10 cellular contexts compared by ENCODE assay signal in the genomic region with DNA sequence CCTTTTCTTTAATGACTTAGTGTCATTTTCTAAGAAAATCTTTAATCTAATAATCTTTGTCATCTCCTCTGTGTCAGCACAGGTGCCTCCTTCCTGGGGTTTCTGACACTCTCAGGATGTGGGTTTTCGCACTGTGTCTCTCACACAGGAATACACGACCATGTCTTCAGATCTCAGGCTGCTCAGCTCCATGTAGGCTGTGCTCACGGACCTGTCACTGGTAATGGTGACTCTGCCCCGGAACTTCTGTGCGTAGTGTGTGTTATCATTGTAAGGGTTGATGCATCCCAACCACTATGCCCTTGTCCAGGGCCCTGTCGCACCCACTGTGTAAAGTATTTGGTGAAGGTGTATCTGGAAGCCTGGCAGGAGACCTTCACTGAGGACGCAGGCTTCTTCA.
DNase-seq lines count a peak whose midpoint lies in the region; ATAC-seq and TF ChIP-seq lines count a peak whose summit lies in the region.
"Had no signal": no experiment of that assay in that cellular context is flagged by ENCODE, and none has a peak within 500 bp of the region (broad histone marks: within the 10 kb centered on the region; RNA-seq: fewer than 3 reads in every experiment).

No MANE protein-coding gene starts in this region.

- POLR2A ChIA-PET in naive thymus-derived CD4-positive, alpha-beta T cell (lab: Charles Lee): no interaction called here

- TF ChIP-seq CTCF in psoas muscle (IDR thresholded peaks at IDR 0.05) (no peak), endothelial cell (IDR thresholded peaks at IDR 0.05; ENCODE audit: unreplicated experiment) (no peak)

- H3K9me3 ChIP-seq in naive thymus-derived CD4-positive, alpha-beta T cell (ENCODE audit: control insufficient read depth in 2 of 3, low read length in 3 of 3): no peaks in the 10 kb centered on the region
- H3K9me3 ChIP-seq in psoas muscle: no peaks in the 10 kb centered on the region
- H3K9me3 ChIP-seq: breast epithelium had no signal

- H3K4me1 ChIP-seq in naive thymus-derived CD4-positive, alpha-beta T cell (ENCODE audit: control insufficient read depth in 2 of 2, insufficient read depth in 2 of 2, low read length in 2 of 2): peaks cover 37 to 40% of the 10 kb centered on the region in 2 donors
- no peaks in the 10 kb centered on the region for H3K4me1 ChIP-seq in psoas muscle
- H3K4me1 ChIP-seq: breast epithelium had no signal

- H3K4me3 ChIP-seq in naive thymus-derived CD4-positive, alpha-beta T cell (ENCODE audit: low read length): peak overlapping the region; percentile 17
- H3K4me3 ChIP-seq in psoas muscle: no peak overlapping the region
- H3K4me3 ChIP-seq: breast epithelium had no signal

- CTCF ChIA-PET in naive thymus-derived CD4-positive, alpha-beta T cell (lab: Charles Lee): no interaction called here

- H3K36me3 Mint-ChIP-seq in naive thymus-derived CD4-positive, alpha-beta T cell: peaks cover 0 to 5% (median 0%) of the 10 kb centered on the region in 5 donors
- no peaks in the 10 kb centered on the region for H3K36me3 Mint-ChIP-seq in stimulated activated naive CD8-positive, alpha-beta T cell treated with anti-CD3 and anti-CD28 coated beads, Interleukin-15, Interleukin-2, amounts not matched to agents 100 ng/mL and 50 ng/mL, for 24 hours (ENCODE audit: low read depth)
- H3K36me3 Mint-ChIP-seq in endothelial cell (ENCODE audit: low read depth, unreplicated experiment): no peaks in the 10 kb centered on the region

- no peaks in the 10 kb centered on the region for H3K27me3 ChIP-seq in naive thymus-derived CD4-positive, alpha-beta T cell (ENCODE audit: control insufficient read depth in 2 of 2, insufficient read depth in 2 of 2, low read length in 2 of 2)
- no peaks in the 10 kb centered on the region for H3K27me3 ChIP-seq in psoas muscle (ENCODE audit: insufficient read depth in 3 of 3, low read length in 2 of 3)
- H3K27me3 ChIP-seq: breast epithelium had no signal

- peaks cover 28 to 87% (median 84%) of the 10 kb centered on the region in 7 donors for H3K4me1 Mint-ChIP-seq in naive thymus-derived CD4-positive, alpha-beta T cell
- H3K4me1 Mint-ChIP-seq in stimulated activated naive CD8-positive, alpha-beta T cell treated with anti-CD3 and anti-CD28 coated beads, Interleukin-15, Interleukin-2, amounts not matched to agents 100 ng/mL and 50 ng/mL, for 24 hours (ENCODE audit: low read depth): peaks cover 53% of the 10 kb centered on the region
- H3K4me1 Mint-ChIP-seq in endothelial cell (ENCODE audit: unreplicated experiment): no peaks in the 10 kb centered on the region

- ATAC-seq in naive thymus-derived CD4-positive, alpha-beta T cell: peak; percentile 83
- ATAC-seq in psoas muscle: no peak
- ATAC-seq in HG03460 (IDR thresholded peaks at IDR 0.05; ENCODE audit: unreplicated experiment): no peak

- H3K27ac ChIP-seq in naive thymus-derived CD4-positive, alpha-beta T cell (ENCODE audit: low read depth, low read length): peak overlapping the region; percentile 65
- H3K27ac ChIP-seq in psoas muscle: no peak overlapping the region
- H3K27ac ChIP-seq: breast epithelium had no signal

- H3K27me3 Mint-ChIP-seq in naive thymus-derived CD4-positive, alpha-beta T cell: peaks cover 0 to 45% (median 0%) of the 10 kb centered on the region in 5 donors
- peaks cover 17% of the 10 kb centered on the region for H3K27me3 Mint-ChIP-seq in stimulated activated naive CD8-positive, alpha-beta T cell treated with anti-CD3 and anti-CD28 coated beads, Interleukin-15, Interleukin-2, amounts not matched to agents 100 ng/mL and 50 ng/mL, for 24 hours
- no peaks in the 10 kb centered on the region for H3K27me3 Mint-ChIP-seq in endothelial cell (ENCODE audit: unreplicated experiment)

- peak overlapping the region; percentile 48 to 81 (median 64) for H3K4me3 Mint-ChIP-seq in naive thymus-derived CD4-positive, alpha-beta T cell
- H3K4me3 Mint-ChIP-seq in stimulated activated naive CD8-positive, alpha-beta T cell treated with anti-CD3 and anti-CD28 coated beads, Interleukin-15, Interleukin-2, amounts not matched to agents 100 ng/mL and 50 ng/mL, for 24 hours: peak overlapping the region; percentile 14
- no peak overlapping the region for H3K4me3 Mint-ChIP-seq in endothelial cell (ENCODE audit: unreplicated experiment)

- DNase-seq in activated CD4-positive, CD25-positive, alpha-beta regulatory T cell treated with anti-CD3 and anti-CD28 coated beads, Interleukin-2, amount 50 U/mL, for 16 hours (ENCODE audit: low read depth, low spot score): peak; percentile 21
- DNase-seq in activated T-cell treated with anti-CD3 and anti-CD28 coated beads, Interleukin-2, amount 50 U/mL, for 48 hours: peak; percentile 63 to 68
- DNase-seq in naive thymus-derived CD4-positive, alpha-beta T cell: peak; percentile 31 to 86 (median 79)
- no peak for DNase-seq in psoas muscle
- DNase-seq in endothelial cell (ENCODE audit: low spot score): no peak
- DNase-seq: erythroblast, NCI-H187 had no signal

- 46 to 49% (median 46%) methylated on average over 7 of the region's 7 CpGs for WGBS in psoas muscle, 3 donors

- peaks cover 0 to 3% (median 0%) of the 10 kb centered on the region in 11 donors for H3K9me3 Mint-ChIP-seq in naive thymus-derived CD4-positive, alpha-beta T cell
- H3K9me3 Mint-ChIP-seq in stimulated activated naive CD8-positive, alpha-beta T cell treated with anti-CD3 and anti-CD28 coated beads, Interleukin-15, Interleukin-2, amounts not matched to agents 100 ng/mL and 50 ng/mL, for 24 hours: no peaks in the 10 kb centered on the region
- H3K9me3 Mint-ChIP-seq in endothelial cell (ENCODE audit: unreplicated experiment): peaks cover 27% of the 10 kb centered on the region

- intact Hi-C loops in naive thymus-derived CD4-positive, alpha-beta T cell (cut with micrococcal nuclease): loop anchor here in 1 of 2 donors (1.0 kb wide), 1 partner anchor 11 kb away; no protein-coding TSS in a partner anchor
- intact Hi-C loops in psoas muscle (cut with DNase I): no loop called here

- no peaks in the 10 kb centered on the region for H3K36me3 ChIP-seq in naive thymus-derived CD4-positive, alpha-beta T cell (ENCODE audit: control insufficient read depth in 2 of 3, insufficient read depth in 3 of 3, low read length in 3 of 3)
- H3K36me3 ChIP-seq in psoas muscle (ENCODE audit: insufficient read depth in 1 of 2, low read depth in 1 of 2): no peaks in the 10 kb centered on the region
- H3K36me3 ChIP-seq: breast epithelium had no signal

- peak overlapping the region; percentile 74 to 99 (median 93) for H3K27ac Mint-ChIP-seq in naive thymus-derived CD4-positive, alpha-beta T cell
- H3K27ac Mint-ChIP-seq in stimulated activated naive CD8-positive, alpha-beta T cell treated with anti-CD3 and anti-CD28 coated beads, Interleukin-15, Interleukin-2, amounts not matched to agents 100 ng/mL and 50 ng/mL, for 24 hours: no peak overlapping the region
- no peak overlapping the region for H3K27ac Mint-ChIP-seq in endothelial cell (ENCODE audit: unreplicated experiment)

Comparison
In these comparisons a context has a peak if more than half of its experiments do, and no peak if none do; other contexts are left out.
1. DNase-seq: peak in activated CD4-positive, CD25-positive, alpha-beta regulatory T cell treated with anti-CD3 and anti-CD28 coated beads, Interleukin-2, amount 50 U/mL, for 16 hours (single experiment), activated T-cell treated with anti-CD3 and anti-CD28 coated beads, Interleukin-2, amount 50 U/mL, for 48 hours (2 of 2) and naive thymus-derived CD4-positive, alpha-beta T cell (9 of 9); none in psoas muscle (0 of 2) and endothelial cell (single experiment).
2. H3K27ac Mint-ChIP-seq: peak in naive thymus-derived CD4-positive, alpha-beta T cell (9 of 9); none in stimulated activated naive CD8-positive, alpha-beta T cell treated with anti-CD3 and anti-CD28 coated beads, Interleukin-15, Interleukin-2, amounts not matched to agents 100 ng/mL and 50 ng/mL, for 24 hours (single experiment) and endothelial cell (single experiment).